7 cellular contexts compared by ENCODE assay signal in genomic region chr6:31580807-31581437, GRCh38.
DNase-seq lines count a peak whose midpoint lies in the region; ATAC-seq and TF ChIP-seq lines count a peak whose summit lies in the region.

No MANE protein-coding gene starts in this region.

- H3K27me3 ChIP-seq in layer of hippocampus (ENCODE audit: control insufficient read depth, insufficient read depth, low read length): no peaks in the 10 kb centered on the region

- peak; percentile 85 for DNase-seq in GM13977 (ENCODE audit: low spot score)
- peak; percentile 66 for DNase-seq in NCI-H2171 treated with DMSO at 0.1 percent for 48 hours (lab: John Stamatoyannopoulos, UW)
- DNase-seq in activated CD4-positive, CD25-positive, alpha-beta regulatory T cell treated with anti-CD3 and anti-CD28 coated beads, Interleukin-2, amount 50 U/mL, for 16 hours (ENCODE audit: low read depth, low spot score): peak; percentile 79
- peak; percentile 76 for DNase-seq in cerebellar cortex (ENCODE audit: low spot score)
- peak; percentile 74 to 92 (median 82) for DNase-seq in stimulated activated CD4-positive, alpha-beta T cell treated with anti-CD3 and anti-CD28 coated beads, Interleukin-1b, Interleukin-23, amount 100 ng/mL, for 24 hours (ENCODE audit: low read depth in 4 of 4, low spot score in 1 of 4)

- in situ Hi-C loops in GM13977 (cut with MboI; ENCODE audit: low pct_unique_long_range_greater_than_20kb, low sequenced_read_pairs, unreplicated experiment): no loop called here

- peak overlapping the region; percentile 67 for H3K27ac ChIP-seq in layer of hippocampus (ENCODE audit: low read depth, low read length)

- peak; percentile 65 for ATAC-seq in HG02981 (IDR thresholded peaks at IDR 0.05; ENCODE audit: unreplicated experiment)

- TF ChIP-seq CTCF in GM13977 (IDR thresholded peaks at IDR 0.05; ENCODE audit: extremely low read depth, insufficient read depth, missing control alignments): peak; percentile 96

Comparison
In these comparisons a context has a peak if more than half of its experiments do, and no peak if none do; other contexts are left out.
1. Peak in every context shown above with its lines: DNase-seq, ATAC-seq and H3K27ac ChIP-seq.